8 cellular contexts compared by ENCODE assay signal in genomic region chr20:41029150-41029872, GRCh38. TPM values are rescaled to one million over a fixed set of nuclear protein-coding genes. Genes with fewer than 3 reads are reported as not detected.
DNase-seq lines count a peak whose midpoint lies in the region; ATAC-seq and TF ChIP-seq lines count a peak whose summit lies in the region.

No MANE protein-coding gene starts in this region.

- peak overlapping the region; percentile 82 for H3K4me2 ChIP-seq in hepatocyte
- H3K4me2 ChIP-seq in skeletal muscle satellite cell (ENCODE audit: low read length) = peak overlapping the region; percentile 94

- H3K36me3 ChIP-seq in hepatocyte (replicated peaks; ENCODE audit: insufficient read depth, low read depth) = no peaks in the 10 kb centered on the region
- H3K36me3 ChIP-seq in skeletal muscle satellite cell (ENCODE audit: insufficient read depth, low read length) = peaks cover 19% of the 10 kb centered on the region

- TF ChIP-seq CTCF in RWPE1 (conservative IDR thresholded peaks at IDR 0.05; ENCODE audit: low read depth) = no peak
- TF ChIP-seq CTCF in hepatocyte (IDR thresholded peaks at IDR 0.05; ENCODE audit: poor library complexity) = no peak

- H2AFZ ChIP-seq in hepatocyte = peak overlapping the region; percentile 7

- peaks cover 38% of the 10 kb centered on the region for H3K4me1 ChIP-seq in hepatocyte (ENCODE audit: insufficient read depth)
- peaks cover 47% of the 10 kb centered on the region for H3K4me1 ChIP-seq in skeletal muscle satellite cell (ENCODE audit: control insufficient read depth, insufficient read depth, low read length)

- H3K9ac ChIP-seq in skeletal muscle satellite cell (ENCODE audit: low read depth, low read length) = peak overlapping the region; percentile 100

- peak; percentile 2 for ATAC-seq in GM18861 (IDR thresholded peaks at IDR 0.05; ENCODE audit: unreplicated experiment)
- peak; percentile 18 for ATAC-seq in HG03196 (IDR thresholded peaks at IDR 0.05; ENCODE audit: unreplicated experiment)

- H3K27ac ChIP-seq in RWPE1 (peak overlapping the region; percentile 87), angular gyrus (ENCODE audit: low read depth, low read length) (peak overlapping the region; percentile 93), hepatocyte (peak overlapping the region; percentile 99)

- H3K9me2 ChIP-seq in hepatocyte (replicated peaks; ENCODE audit: insufficient read depth) = no peaks in the 10 kb centered on the region

- H3K4me3 ChIP-seq in hepatocyte (peak overlapping the region; percentile 96), skeletal muscle satellite cell (ENCODE audit: low read length) (peak overlapping the region; percentile 95)

- 2% methylated on average over 53 of the region's 68 CpGs for WGBS in hepatocyte (ENCODE audit: low lambda C conversion rate, missing lambda C conversion rate)

- peaks cover 56% of the 10 kb centered on the region for H3K79me2 ChIP-seq in hepatocyte

- DNase-seq in ACHN (peak; percentile 29), RWPE1 (ENCODE audit: low spot score) (peak; percentile 69), hepatocyte (ENCODE audit: low spot score) (peak; percentile 59), DMS153 (lab: John Stamatoyannopoulos, UW) (no peak)

- CTCF ChIA-PET in RWPE1 (lab: Yijun Ruan, JAX) = interaction anchor here (0.7 to 1.4 kb wide), 2 partner anchors 38 to 128 kb away, joined by 3 to 8 read pairs; no protein-coding TSS in a partner anchor

- H3K9me3 ChIP-seq in hepatocyte (ENCODE audit: low read depth) (no peaks in the 10 kb centered on the region), skeletal muscle satellite cell (replicated peaks; ENCODE audit: low read length) (no peaks in the 10 kb centered on the region)

- peaks cover 40% of the 10 kb centered on the region for H4K20me1 ChIP-seq in hepatocyte (ENCODE audit: insufficient read depth, poor library complexity, severe bottlenecking)

- POLR2A ChIA-PET in RWPE1 (lab: Yijun Ruan, JAX; ENCODE audit: low non-redundant PET) = interaction anchor here (0.6 kb wide), 1 partner anchor 13 kb away, joined by 3 read pairs; no protein-coding TSS in a partner anchor

- H3K27me3 ChIP-seq in hepatocyte (no peaks in the 10 kb centered on the region), skeletal muscle satellite cell (ENCODE audit: control insufficient read depth, insufficient read depth, low read length) (no peaks in the 10 kb centered on the region)

- in situ Hi-C loops in ACHN (cut with HindIII; ENCODE audit: low pct_ligation_motif_present, low pct_unique_long_range_greater_than_20kb, low sequenced_read_pairs) = no loop called here

RNA-seq across cellular contexts. Expression of gene TOP1, which starts 0.7 kb away (rescaled TPM):
- total RNA-seq in hepatocyte = 38.2 and 39.9 TPM in 2 replicates
- 28.3 and 33.3 TPM in 2 replicates for polyA plus RNA-seq in hepatocyte
- 25.1 and 26.9 TPM in 2 replicates for total RNA-seq in skeletal muscle satellite cell (2012; rRNA removed)
